ENCODE assay signal across 8 cellular contexts in genomic region chr10:77877461-77878344, GRCh38. TPM values are rescaled to one million over a fixed set of nuclear protein-coding genes. Genes with fewer than 3 reads are reported as not detected.
DNase-seq lines count a peak whose midpoint lies in the region; ATAC-seq and TF ChIP-seq lines count a peak whose summit lies in the region.

No MANE protein-coding gene starts in this region.

- no peaks in the 10 kb centered on the region for H3F3A ChIP-seq in DOHH2 (ENCODE audit: control insufficient read depth, insufficient read depth)

- TF ChIP-seq CTCF in DOHH2 (IDR thresholded peaks at IDR 0.05; ENCODE audit: low read depth, low read length, poor library complexity, severe bottlenecking) (no peak), colonic mucosa (IDR thresholded peaks at IDR 0.05) (no peak)

- H3K9me2 ChIP-seq in DOHH2 (replicated peaks; ENCODE audit: control insufficient read depth, low read length) = no peaks in the 10 kb centered on the region

- H3K4me1 ChIP-seq in DOHH2 (ENCODE audit: control insufficient read depth, low read length) (peaks cover 31% of the 10 kb centered on the region), colonic mucosa (no peaks in the 10 kb centered on the region)

- no peaks in the 10 kb centered on the region for H3K27me3 ChIP-seq in DOHH2 (ENCODE audit: control insufficient read depth, low read length)
- H3K27me3 ChIP-seq in colonic mucosa = no peaks in the 10 kb centered on the region

- peak overlapping the region; percentile 38 for H3K4me2 ChIP-seq in DOHH2 (ENCODE audit: low read length)

- no peaks in the 10 kb centered on the region for H3K36me3 ChIP-seq in DOHH2 (ENCODE audit: control insufficient read depth, low read length)
- H3K36me3 ChIP-seq in colonic mucosa = no peaks in the 10 kb centered on the region

- H3K9ac ChIP-seq in colonic mucosa (ENCODE audit: low read depth in 2 of 2, low read length in 2 of 2) = no peak overlapping the region

- peak; percentile 81 for ATAC-seq in GM21717 (IDR thresholded peaks at IDR 0.05; ENCODE audit: unreplicated experiment)
- ATAC-seq in GM21529 (IDR thresholded peaks at IDR 0.05; ENCODE audit: unreplicated experiment) = no peak

- no peaks in the 10 kb centered on the region for H4K20me1 ChIP-seq in DOHH2 (ENCODE audit: control insufficient read depth, insufficient read depth, low read depth, low read length)

- H3K27ac ChIP-seq in DOHH2 (ENCODE audit: low read depth, low read length) (peak overlapping the region; percentile 23; the same call in 1 of the 2 replicates), colonic mucosa (no peak overlapping the region)

- DNase-seq in NCI-H146 treated with DMSO at 0.1 percent for 48 hours (lab: John Stamatoyannopoulos, UW; ENCODE audit: unreplicated experiment) (peak; percentile 69), amniotic epithelial cell (ENCODE audit: low read depth) (peak; percentile 74), iPS-NIHi11 (ENCODE audit: low spot score) (peak; percentile 79), colonic mucosa (no peak)
- peak; percentile 17 to 28 for DNase-seq in stimulated activated CD8-positive, alpha-beta memory T cell treated with anti-CD3 and anti-CD28 coated beads, Interleukin-4, amount 100 ng/mL, for 1 hour (ENCODE audit: low read depth in 2 of 2, low spot score in 1 of 2)

- intact Hi-C loops in colonic mucosa (cut with DNase I) = no loop called here

- H3K4me3 ChIP-seq in DOHH2 (ENCODE audit: low read length) (peak overlapping the region; percentile 5; the same call in 1 of the 2 replicates), colonic mucosa (no peak overlapping the region)

- H3K9me3 ChIP-seq in DOHH2 (ENCODE audit: control insufficient read depth, insufficient read depth, low read length) (no peaks in the 10 kb centered on the region), colonic mucosa (no peaks in the 10 kb centered on the region)

- H3K79me2 ChIP-seq in DOHH2 (ENCODE audit: control insufficient read depth, low read length) = no peaks in the 10 kb centered on the region

RNA-seq across cellular contexts. Expression of gene DLG5, which starts 48.9 kb away (rescaled TPM):
- 10 to 100 TPM; 26.1 to 47.5 TPM for total RNA-seq in colonic mucosa
